ENCODE assay signal across 1 cellular context in the genomic region with DNA sequence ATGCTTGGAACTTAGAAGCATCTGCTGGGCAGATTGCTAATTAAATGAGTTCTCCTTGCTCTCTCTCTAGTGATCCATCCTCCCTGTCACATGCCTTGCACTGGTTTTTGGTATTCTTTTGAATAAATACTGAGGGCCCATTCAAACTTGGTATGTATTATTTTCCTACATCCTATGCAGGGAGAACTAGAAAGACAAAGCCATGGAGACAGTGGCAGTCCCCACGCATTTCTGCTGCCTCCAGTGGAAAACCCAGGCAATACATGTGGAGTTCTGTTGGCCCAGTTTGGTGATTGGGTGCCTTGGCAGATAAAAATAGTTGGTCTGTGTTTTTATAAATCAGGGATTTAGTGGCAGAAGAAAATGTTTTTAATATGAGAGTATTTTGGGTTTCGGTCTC.
TF ChIP-seq lines count a peak whose summit lies in the region.

No MANE protein-coding gene starts in this region.

TF ChIP-seq in liver, 16 proteins besides CTCF, POLR2A, EP300 and RAD21 (continued from another document):
- no peak for TF ChIP-seq HNF4G (IDR thresholded peaks at IDR 0.05)
- no peak for TF ChIP-seq NR2F2 (IDR thresholded peaks at IDR 0.05)
- TF ChIP-seq MAX (IDR thresholded peaks at IDR 0.05), result no peak
- TF ChIP-seq TAF1 (conservative IDR thresholded peaks at IDR 0.05), result no peak
- no peak for TF ChIP-seq FOXA1 (IDR thresholded peaks at IDR 0.05)
- TF ChIP-seq HNF4A (conservative IDR thresholded peaks at IDR 0.05), result no peak
- TF ChIP-seq YY1 (IDR thresholded peaks at IDR 0.05), result no peak
- TF ChIP-seq GABPA (IDR thresholded peaks at IDR 0.05 in 1 of 2, conservative IDR thresholded peaks at IDR 0.05 in 1 of 2), result no peak
- TF ChIP-seq FOXA2 (IDR thresholded peaks at IDR 0.05), result no peak
- TF ChIP-seq ZBTB33 (IDR thresholded peaks at IDR 0.05), result no peak
